In genomic region chr10:61752111-61753011, GRCh38 we compare ENCODE assay signal across 8 cellular contexts.
DNase-seq lines count a peak whose midpoint lies in the region; ATAC-seq, FAIRE-seq and TF ChIP-seq lines count a peak whose summit lies in the region.

No MANE protein-coding gene starts in this region.

- H3K4me1 Mint-ChIP-seq in progenitor cell of endocrine pancreas (ENCODE audit: low read depth), result peaks cover 43% of the 10 kb centered on the region

- intact Hi-C loops in left cardiac atrium (cut with DNase I), result loop anchor here in 1 of 2 donors (10.0 kb wide), 1 partner anchor 82 kb away; no protein-coding TSS in a partner anchor

- peak; percentile 10 for DNase-seq in COLO829 (ENCODE audit: low spot score)
- peak; percentile 68 for DNase-seq in LoVo (ENCODE audit: low spot score)
- DNase-seq in progenitor cell of endocrine pancreas (ENCODE audit: low spot score, unreplicated experiment), result no peak
- DNase-seq in NCI-H1048 (lab: John Stamatoyannopoulos, UW), result no peak
- DNase-seq in GM19240 (ENCODE audit: insufficient read length, low spot score), result no peak
- DNase-seq in left cardiac atrium, result no peak

- H3K27ac Mint-ChIP-seq in progenitor cell of endocrine pancreas, result peak overlapping the region; percentile 60

- H3K9me3 Mint-ChIP-seq in progenitor cell of endocrine pancreas (ENCODE audit: low read depth), result peaks cover 3% of the 10 kb centered on the region

- ATAC-seq in GM21447 (IDR thresholded peaks at IDR 0.05; ENCODE audit: unreplicated experiment) (peak; percentile 64), left cardiac atrium (no peak)

- H3K27me3 Mint-ChIP-seq in progenitor cell of endocrine pancreas, result no peaks in the 10 kb centered on the region

- H3K4me3 Mint-ChIP-seq in progenitor cell of endocrine pancreas (ENCODE audit: low read depth), result no peak overlapping the region

- no peaks in the 10 kb centered on the region for H3K36me3 Mint-ChIP-seq in progenitor cell of endocrine pancreas (ENCODE audit: insufficient read depth)

- no peak for TF ChIP-seq CTCF in progenitor cell of endocrine pancreas (IDR thresholded peaks at IDR 0.05; ENCODE audit: unreplicated experiment)

- FAIRE-seq in colon (lab: Jason Lieb, UNC), result peak; percentile 55

Comparison
In these comparisons a context has a peak if more than half of its experiments do, and no peak if none do; other contexts are left out.
1. DNase-seq: peak in COLO829 (single experiment) and LoVo (single experiment); none in progenitor cell of endocrine pancreas (single experiment), NCI-H1048 (single experiment), GM19240 (single experiment) and left cardiac atrium (single experiment).